In genomic region chr2:232300894-232301387, GRCh38 we compare ENCODE assay signal across 1 cellular context.
TF ChIP-seq lines count a peak whose summit lies in the region.

No MANE protein-coding gene starts in this region.

TF ChIP-seq in HepG2, 621 proteins besides CTCF, POLR2A, EP300 and RAD21 (continued from another document and continues in another):
- TF ChIP-seq CBX5 (CRISPR knock-in tag; IDR thresholded peaks at IDR 0.05; ENCODE audit: borderline replicate concordance): no peak
- TF ChIP-seq GPN1 (CRISPR knock-in tag; IDR thresholded peaks at IDR 0.05; ENCODE audit: borderline replicate concordance): no peak
- no peak for TF ChIP-seq ZBTB7B (CRISPR knock-in tag; IDR thresholded peaks at IDR 0.05)
- TF ChIP-seq ZNF34 (CRISPR knock-in tag; IDR thresholded peaks at IDR 0.05; ENCODE audit: borderline replicate concordance): no peak
- no peak for TF ChIP-seq ZNF414 (CRISPR knock-in tag; IDR thresholded peaks at IDR 0.05)
- TF ChIP-seq HMGA1 (CRISPR knock-in tag; conservative IDR thresholded peaks at IDR 0.05): no peak
- TF ChIP-seq ARNT2 (CRISPR knock-in tag; IDR thresholded peaks at IDR 0.05; ENCODE audit: low read depth): 0 out of 2 replicates have a peak, but pooled peaks have one; percentile 42
- peak; percentile 73 for TF ChIP-seq ZEB1 (IDR thresholded peaks at IDR 0.05; ENCODE audit: insufficient replicate concordance, low read depth)
- no peak for TF ChIP-seq ATM (IDR thresholded peaks at IDR 0.05; ENCODE audit: borderline replicate concordance)
- TF ChIP-seq ZKSCAN8 (CRISPR knock-in tag; IDR thresholded peaks at IDR 0.05; ENCODE audit: borderline replicate concordance): peak; percentile 77; the same call in 1 of the 2 replicates
- TF ChIP-seq DMAP1 (CRISPR knock-in tag; IDR thresholded peaks at IDR 0.05): no peak
- no peak for TF ChIP-seq ZNF326 (CRISPR knock-in tag; IDR thresholded peaks at IDR 0.05; ENCODE audit: borderline replicate concordance)
- TF ChIP-seq ZNF597 (CRISPR knock-in tag; IDR thresholded peaks at IDR 0.05): no peak
- no peak for TF ChIP-seq ZFP82 (CRISPR knock-in tag; IDR thresholded peaks at IDR 0.05; ENCODE audit: borderline replicate concordance)
- peak; percentile 97 for TF ChIP-seq GATAD2A (CRISPR knock-in tag; IDR thresholded peaks at IDR 0.05)
- peak; percentile 91 for TF ChIP-seq FOXP4 (CRISPR knock-in tag; IDR thresholded peaks at IDR 0.05)
- TF ChIP-seq ZMYM3 (CRISPR knock-in tag; IDR thresholded peaks at IDR 0.05): no peak; the same call in 1 of the 2 replicates
- TF ChIP-seq STAT6 (CRISPR knock-in tag; IDR thresholded peaks at IDR 0.05; ENCODE audit: borderline replicate concordance): no peak; the same call in 1 of the 2 replicates
- no peak for TF ChIP-seq MEIS1 (CRISPR knock-in tag; IDR thresholded peaks at IDR 0.05; ENCODE audit: borderline replicate concordance)
- no peak for TF ChIP-seq ZXDC (CRISPR knock-in tag; IDR thresholded peaks at IDR 0.05)
- TF ChIP-seq ZFX (CRISPR knock-in tag; IDR thresholded peaks at IDR 0.05; ENCODE audit: low read depth): no peak
- TF ChIP-seq DPF2 (CRISPR knock-in tag; IDR thresholded peaks at IDR 0.05; ENCODE audit: borderline replicate concordance, low read depth): peak; percentile 87; the same call in 1 of the 2 replicates
- TF ChIP-seq MYPOP (CRISPR knock-in tag; IDR thresholded peaks at IDR 0.05): no peak
- TF ChIP-seq TEAD3 (CRISPR knock-in tag; optimal IDR thresholded peaks at IDR 0.05; ENCODE audit: borderline replicate concordance): peak; percentile 73
- peak; percentile 66 for TF ChIP-seq HOMEZ (CRISPR knock-in tag; IDR thresholded peaks at IDR 0.05; ENCODE audit: low read depth)
- no peak for TF ChIP-seq ZNF431 (CRISPR knock-in tag; IDR thresholded peaks at IDR 0.05; ENCODE audit: borderline replicate concordance, low read depth)
- TF ChIP-seq SMYD3 (CRISPR knock-in tag; IDR thresholded peaks at IDR 0.05): no peak
- no peak for TF ChIP-seq SIX4 (CRISPR knock-in tag; IDR thresholded peaks at IDR 0.05)
- no peak for TF ChIP-seq ZNF543 (CRISPR knock-in tag; IDR thresholded peaks at IDR 0.05)
- no peak for TF ChIP-seq KLF6 (CRISPR knock-in tag; IDR thresholded peaks at IDR 0.05)
- no peak for TF ChIP-seq MBNL3 (CRISPR knock-in tag; conservative IDR thresholded peaks at IDR 0.05)
- TF ChIP-seq ZKSCAN5 (CRISPR knock-in tag; IDR thresholded peaks at IDR 0.05): no peak
- TF ChIP-seq NONO (IDR thresholded peaks at IDR 0.05): no peak
- TF ChIP-seq NONO (CRISPR knock-in tag; conservative IDR thresholded peaks at IDR 0.05): no peak
- no peak for TF ChIP-seq ZNF275 (CRISPR knock-in tag; IDR thresholded peaks at IDR 0.05; ENCODE audit: borderline replicate concordance)
- no peak for TF ChIP-seq ZBTB44 (CRISPR knock-in tag; IDR thresholded peaks at IDR 0.05)
- TF ChIP-seq ZNF775 (CRISPR knock-in tag; IDR thresholded peaks at IDR 0.05; ENCODE audit: borderline replicate concordance): peak; percentile 99
- TF ChIP-seq ZNF839 (CRISPR knock-in tag; IDR thresholded peaks at IDR 0.05; ENCODE audit: borderline replicate concordance): no peak
- no peak for TF ChIP-seq BCL3 (CRISPR knock-in tag; IDR thresholded peaks at IDR 0.05)
- TF ChIP-seq MLXIP (CRISPR knock-in tag; IDR thresholded peaks at IDR 0.05; ENCODE audit: borderline replicate concordance): no peak
- no peak for TF ChIP-seq ZNF768 (CRISPR knock-in tag; IDR thresholded peaks at IDR 0.05)
